15 cellular contexts compared by ENCODE assay signal in genomic region chr5:76441890-76442673, GRCh38. TPM values are rescaled to one million over a fixed set of nuclear protein-coding genes. Genes with fewer than 3 reads are reported as not detected.
DNase-seq lines count a peak whose midpoint lies in the region; ATAC-seq and TF ChIP-seq lines count a peak whose summit lies in the region.
"Had no signal": no experiment of that assay in that cellular context is flagged by ENCODE, and none has a peak within 500 bp of the region (broad histone marks: within the 10 kb centered on the region; RNA-seq: fewer than 3 reads in every experiment).

No MANE protein-coding gene starts in this region.

- H3K27me3 Mint-ChIP-seq in Caco-2 (ENCODE audit: insufficient read depth, unreplicated experiment) (no peaks in the 10 kb centered on the region), GM23338 (ENCODE audit: insufficient read depth, low read depth, poor library complexity) (no peaks in the 10 kb centered on the region)
- no peaks in the 10 kb centered on the region for H3K27me3 Mint-ChIP-seq in central memory CD8-positive, alpha-beta T cell
- H3K27me3 Mint-ChIP-seq: CD4-positive, alpha-beta memory T cell had no signal

- CTCF ChIA-PET in Caco-2 (lab: Charles Lee), result no interaction called here

- H3K4me1 ChIP-seq in Caco-2 (peaks cover 20% of the 10 kb centered on the region), GM23338 (ENCODE audit: insufficient read depth) (peaks cover 8% of the 10 kb centered on the region), thyroid gland (peaks cover 8 to 34% of the 10 kb centered on the region in 2 donors)
- H3K4me1 ChIP-seq: A549, BE2C had no signal

- H3K4me3 Mint-ChIP-seq in Caco-2 (ENCODE audit: unreplicated experiment) (peak overlapping the region; percentile 19), GM23338 (no peak overlapping the region)
- H3K4me3 Mint-ChIP-seq in central memory CD8-positive, alpha-beta T cell, result no peak overlapping the region

- peaks cover 27% of the 10 kb centered on the region for H3K4me1 Mint-ChIP-seq in Caco-2 (ENCODE audit: low read depth, unreplicated experiment)
- peaks cover 13% of the 10 kb centered on the region for H3K4me1 Mint-ChIP-seq in GM23338
- peaks cover 66% of the 10 kb centered on the region for H3K4me1 Mint-ChIP-seq in central memory CD8-positive, alpha-beta T cell

- POLR2A ChIA-PET in Caco-2 (lab: Charles Lee), result no interaction called here

- H3F3A ChIP-seq in GM23338 (replicated peaks; ENCODE audit: low read depth), result no peaks in the 10 kb centered on the region

- H3K36me3 Mint-ChIP-seq in Caco-2 (ENCODE audit: insufficient read depth, unreplicated experiment) (peaks cover 27% of the 10 kb centered on the region), GM23338 (ENCODE audit: low read depth) (peaks cover 3% of the 10 kb centered on the region; the same call in 2 of the 3 replicates)
- H3K36me3 Mint-ChIP-seq in central memory CD8-positive, alpha-beta T cell (ENCODE audit: insufficient read depth), result peaks cover 17% of the 10 kb centered on the region

- H3K4me2 ChIP-seq in GM23338, result no peak overlapping the region
- H3K4me2 ChIP-seq: A549 had no signal

- H3K79me2 ChIP-seq in GM23338 (replicated peaks; ENCODE audit: insufficient read depth), result peaks cover 44% of the 10 kb centered on the region

- 0 out of 2 replicates have a peak, but pooled peaks cover 3% of the 10 kb centered on the region for H4K20me1 ChIP-seq in GM23338 (replicated peaks; ENCODE audit: insufficient read depth)

- no peak for TF ChIP-seq POLR2A in thyroid gland (IDR thresholded peaks at IDR 0.05)

- TF ChIP-seq CTCF in Caco-2 (IDR thresholded peaks at IDR 0.05; ENCODE audit: insufficient read depth in 1 of 2, low read depth in 1 of 2, low read length in 1 of 2, severe bottlenecking in 1 of 2, unreplicated experiment in 1 of 2) (no peak), GM23338 (conservative IDR thresholded peaks at IDR 0.05; ENCODE audit: low read depth in 2 of 2) (no peak), thyroid gland (IDR thresholded peaks at IDR 0.05) (no peak)

- intact Hi-C loops in Caco-2 (cut with micrococcal nuclease; ENCODE audit: unreplicated experiment) (no loop called here), thyroid gland (cut with DNase I) (no loop called here)

- H3K9me3 ChIP-seq in Caco-2 (peaks cover 6% of the 10 kb centered on the region; the same call in 1 of the 2 replicates), thyroid gland (no peaks in the 10 kb centered on the region)
- H3K9me3 ChIP-seq: BE2C had no signal

- ATAC-seq in GM23338, result no peak
- ATAC-seq in central memory CD8-positive, alpha-beta T cell (replicated peaks; ENCODE audit: extremely low read depth, poor library complexity, severe bottlenecking), result no peak
- ATAC-seq: A549 had no signal

- H3K4me3 ChIP-seq in Caco-2 (ENCODE audit: low read depth, low read length) (no peak overlapping the region), GM23338 (no peak overlapping the region), thyroid gland (replicated peaks in 1 of 3) (no peak overlapping the region)
- H3K4me3 ChIP-seq: A549 had no signal

- 86 to 88% methylated on average over 6 of the region's 6 CpGs for WGBS in thyroid gland, 2 donors

- H3K9me2 ChIP-seq in GM23338 (ENCODE audit: insufficient read depth), result peaks cover 3% of the 10 kb centered on the region; the same call in 1 of the 2 replicates

- BruUV-seq in Caco-2 (replicated peaks; lab: Mats Ljungman, UMichigan), result no TSS peak

- H3K27ac Mint-ChIP-seq in Caco-2 (ENCODE audit: unreplicated experiment) (peak overlapping the region; percentile 82), GM23338 (no peak overlapping the region)
- peak overlapping the region; percentile 41 for H3K27ac Mint-ChIP-seq in central memory CD8-positive, alpha-beta T cell (ENCODE audit: low read depth)

- H3K9me3 Mint-ChIP-seq in Caco-2 (ENCODE audit: unreplicated experiment), result peaks cover 16% of the 10 kb centered on the region
- H3K9me3 Mint-ChIP-seq in GM23338, result peaks cover 3% of the 10 kb centered on the region; the same call in 2 of the 3 replicates
- no peaks in the 10 kb centered on the region for H3K9me3 Mint-ChIP-seq in central memory CD8-positive, alpha-beta T cell

- H3K36me3 ChIP-seq in Caco-2 (ENCODE audit: control insufficient read depth, insufficient read depth, low read length) (no peaks in the 10 kb centered on the region), GM23338 (ENCODE audit: insufficient read depth) (no peaks in the 10 kb centered on the region), thyroid gland (no peaks in the 10 kb centered on the region)
- H3K36me3 ChIP-seq: BE2C had no signal

- DNase-seq in Caco-2, result peak in 1 of 2 experiments; percentile 29
- DNase-seq in GM23338 (ENCODE audit: low spot score), result no peak
- DNase-seq in central memory CD8-positive, alpha-beta T cell (ENCODE audit: low spot score in 2 of 2), result no peak
- DNase-seq in thyroid gland, result no peak
- DNase-seq in NCI-H748 (lab: John Stamatoyannopoulos, UW; ENCODE audit: unreplicated experiment), result no peak
- no peak for DNase-seq in NCI-H2081 (lab: John Stamatoyannopoulos, UW)
- DNase-seq: BE2C, DMS153, DMS79 treated with DMSO at 0.1 percent for 48 hours, EL, HCEC 1CT had no signal

- H3K27ac ChIP-seq in GM23338 (ENCODE audit: low read depth) (peak overlapping the region; percentile 46; the same call in 1 of the 2 replicates), thyroid gland (peak overlapping the region in 2 of 3 donors; percentile 38 to 64)
- H3K27ac ChIP-seq: A549, C4-2B, HL-60 had no signal

- no peak overlapping the region for H2AFZ ChIP-seq in GM23338

- no peaks in the 10 kb centered on the region for H3K27me3 ChIP-seq in Caco-2 (replicated peaks; ENCODE audit: control insufficient read depth, insufficient read depth, low read length)
- no peaks in the 10 kb centered on the region for H3K27me3 ChIP-seq in GM23338 (ENCODE audit: insufficient read depth)
- no peaks in the 10 kb centered on the region for H3K27me3 ChIP-seq in thyroid gland
- H3K27me3 ChIP-seq: BE2C had no signal

TF ChIP-seq in GM23338, 12 proteins besides CTCF, POLR2A, EP300 and RAD21 (continues in another document):
- no peak for TF ChIP-seq NANOG (IDR thresholded peaks at IDR 0.05; ENCODE audit: borderline replicate concordance)
- no peak for TF ChIP-seq EZH2phosphoT487 (IDR thresholded peaks at IDR 0.05; ENCODE audit: unreplicated experiment)
- no peak for TF ChIP-seq JUNB (IDR thresholded peaks at IDR 0.05; ENCODE audit: unreplicated experiment)
- TF ChIP-seq STAT1 (IDR thresholded peaks at IDR 0.05; ENCODE audit: unreplicated experiment), result no peak
- TF ChIP-seq ZNF331 (CRISPR knock-in tag; IDR thresholded peaks at IDR 0.05; ENCODE audit: low read depth), result no peak
- TF ChIP-seq POLR2AphosphoS5 (IDR thresholded peaks at IDR 0.05; ENCODE audit: low read depth), result no peak
- TF ChIP-seq ETS1 (IDR thresholded peaks at IDR 0.05), result no peak
- no peak for TF ChIP-seq REST (IDR thresholded peaks at IDR 0.05; ENCODE audit: unreplicated experiment)
- no peak for TF ChIP-seq CREB1 (CRISPR knock-in tag; IDR thresholded peaks at IDR 0.05; ENCODE audit: low read depth)

RNA-seq across cellular contexts. Expression of gene IQGAP2, which starts 39.0 kb away (rescaled TPM):
- total RNA-seq in Caco-2 (2022) (85.6 and 89.4 TPM in 2 replicates), thyroid gland (10 to 100 TPM; 55.1 to 85.5 (median 64.0) TPM)
- total RNA-seq in GM23338 (2014; rRNA removed; shearing (Covaris generic)), result 55.8 and 86.5 TPM in 2 replicates
- polyA plus RNA-seq in GM23338 (2016; fragmentation: Nextera tagmentation; extraction: Ambion mirVana), result 57.3 and 60.0 TPM in 2 replicates
